Comparison of ENCODE assay signal across 14 cellular contexts in genomic region chr2:170221317-170222288, GRCh38. TPM values are rescaled to one million over a fixed set of nuclear protein-coding genes. Genes with fewer than 3 reads are reported as not detected.
DNase-seq lines count a peak whose midpoint lies in the region; ATAC-seq, FAIRE-seq and TF ChIP-seq lines count a peak whose summit lies in the region.
"Had no signal": no experiment of that assay in that cellular context is flagged by ENCODE, and none has a peak within 500 bp of the region (broad histone marks: within the 10 kb centered on the region; RNA-seq: fewer than 3 reads in every experiment).

No MANE protein-coding gene starts in this region.

- H3K27me3 ChIP-seq in GM12878 (replicated peaks in 1 of 2; ENCODE audit: control insufficient read depth in 2 of 2, insufficient read depth in 2 of 2, low read length in 1 of 2) (no peaks in the 10 kb centered on the region), keratinocyte (ENCODE audit: control insufficient read depth, extremely low read depth, insufficient read depth, low read length) (no peaks in the 10 kb centered on the region), right atrium auricular region (no peaks in the 10 kb centered on the region)
- H3K27me3 ChIP-seq: SJSA1 had no signal

- no peaks in the 10 kb centered on the region for H3K4me1 Mint-ChIP-seq in activated T-cell treated with anti-CD3 and anti-CD28 coated beads, Interleukin-2, amount 50 U/mL, for 24 hours (ENCODE audit: low read depth)

- no peak overlapping the region for H3K4me3 Mint-ChIP-seq in activated T-cell treated with anti-CD3 and anti-CD28 coated beads, Interleukin-2, amount 50 U/mL, for 24 hours
- H3K4me3 Mint-ChIP-seq: nephron had no signal

- no TSS peak for BruUV-seq in GM12878 (replicated peaks; lab: Mats Ljungman, UMichigan)

- H3K9ac ChIP-seq in GM12878 (ENCODE audit: control insufficient read depth, insufficient read depth, low read length) (no peak overlapping the region), keratinocyte (ENCODE audit: control insufficient read depth, extremely low read depth, insufficient read depth, low read length) (no peak overlapping the region)

- H3K27me3 Mint-ChIP-seq in activated T-cell treated with anti-CD3 and anti-CD28 coated beads, Interleukin-2, amount 50 U/mL, for 24 hours = peaks cover 3% of the 10 kb centered on the region

- H3K4me1 ChIP-seq in GM12878 (ENCODE audit: control insufficient read depth, insufficient read depth, low read length) (peaks cover 7% of the 10 kb centered on the region), keratinocyte (ENCODE audit: control insufficient read depth, extremely low read depth, insufficient read depth, low read length) (peaks cover 14% of the 10 kb centered on the region), right atrium auricular region (peaks cover 0 to 5% of the 10 kb centered on the region in 2 donors)
- H3K4me1 ChIP-seq: Caco-2 had no signal

- DNase-seq in AG10803 (ENCODE audit: low read depth) (peak; percentile 56), KBM-7 (peak; percentile 32), GM12878 (ENCODE audit: low read depth, low spot score) (no peak), keratinocyte (ENCODE audit: low read depth, low spot score) (peak; percentile 23), right atrium auricular region (ENCODE audit: low spot score) (no peak), AG08395 (ENCODE audit: low spot score) (no peak)
- DNase-seq in activated T-cell treated with anti-CD3 and anti-CD28 coated beads, Interleukin-2, amount 50 U/mL, for 24 hours = no peak
- DNase-seq: Caco-2, caudate nucleus, NCI-H1417 treated with DMSO at 0.1 percent for 48 hours had no signal

- TF ChIP-seq CTCF in AG10803 (conservative IDR thresholded peaks at IDR 0.05; ENCODE audit: low read length) (no peak), GM12878 (IDR thresholded peaks at IDR 0.05 in 2 of 3, conservative IDR thresholded peaks at IDR 0.05 in 1 of 3; ENCODE audit: control insufficient read depth in 2 of 3, extremely low read depth in 1 of 3, insufficient read depth in 1 of 3, low read depth in 3 of 3, low read length in 3 of 3) (no peak), keratinocyte (optimal IDR thresholded peaks at IDR 0.05 in 1 of 3, IDR thresholded peaks at IDR 0.05 in 1 of 3, conservative IDR thresholded peaks at IDR 0.05 in 1 of 3; ENCODE audit: extremely low read depth in 1 of 3, insufficient read depth in 2 of 3, low read length in 3 of 3) (no peak), right atrium auricular region (IDR thresholded peaks at IDR 0.05) (no peak)

- H3K79me2 ChIP-seq in GM12878 (ENCODE audit: control insufficient read depth, insufficient read depth, low read length) (no peaks in the 10 kb centered on the region), keratinocyte (ENCODE audit: control insufficient read depth, insufficient read depth, low read length) (no peaks in the 10 kb centered on the region)

- FAIRE-seq in GM12878 (lab: Jason Lieb, UNC) (no peak), keratinocyte (lab: Jason Lieb, UNC) (no peak)
- FAIRE-seq: urothelium cell line had no signal

- in situ Hi-C loops in KBM-7 (cut with MboI; ENCODE audit: low pct_unique_long_range_greater_than_20kb, low sequenced_read_pairs) (no loop called here), GM12878 (cut with MboI) (no loop called here)

- H3K27ac ChIP-seq in GM12878 (ENCODE audit: control insufficient read depth, insufficient read depth) (peak overlapping the region; percentile 31; the same call in 1 of the 2 replicates), keratinocyte (ENCODE audit: control insufficient read depth, insufficient read depth, low read length) (peak overlapping the region; percentile 11), right atrium auricular region (no peak overlapping the region)
- H3K27ac ChIP-seq: SJSA1 had no signal

- 47% methylated on average over 6 of the region's 6 CpGs for WGBS in GM12878 (ENCODE audit: insufficient coverage, insufficient replicate concordance, low lambda C conversion rate, missing lambda C conversion rate)

- POLR2A ChIA-PET in GM12878 (lab: Charles Lee) = interaction anchor here (1.0 to 1.3 kb wide), 5 partner anchors 9 to 65 kb away, joined by 3 to 5 read pairs (median 3); partner anchors contain the start of gene MYO3B

- no peak overlapping the region; the same call in 1 of the 2 replicates for H3K4me3 ChIP-seq in AG10803 (ENCODE audit: low read length)
- no peak overlapping the region for H3K4me3 ChIP-seq in GM12878
- H3K4me3 ChIP-seq in keratinocyte (ENCODE audit: control insufficient read depth in 2 of 3, extremely low read depth in 1 of 3, insufficient read depth in 2 of 3, low read depth in 1 of 3, low read length in 3 of 3) = peak overlapping the region in 1 of 3 experiments; percentile 1
- H3K4me3 ChIP-seq in right atrium auricular region = no peak overlapping the region
- H3K4me3 ChIP-seq: SJSA1 had no signal

- no peak for TF ChIP-seq RAD21 in GM12878 (IDR thresholded peaks at IDR 0.05; ENCODE audit: insufficient read depth, low read depth, low read length)

- TF ChIP-seq POLR2A in GM12878 (IDR thresholded peaks at IDR 0.05; ENCODE audit: low read depth, low read length) = no peak

- dilution Hi-C loops in keratinocyte (cut with MboI; ENCODE audit: extremely low pct_ligation_motif_present, low sequenced_read_pairs) = no loop called here

- no peaks in the 10 kb centered on the region for H3K36me3 ChIP-seq in GM12878 (ENCODE audit: control insufficient read depth in 2 of 2, insufficient read depth in 2 of 2, low read length in 1 of 2)
- H3K36me3 ChIP-seq in keratinocyte (ENCODE audit: control insufficient read depth in 2 of 2, extremely low read depth in 1 of 2, insufficient read depth in 2 of 2, low read length in 2 of 2) = peaks cover 0 to 5% of the 10 kb centered on the region in 2 experiments
- H3K36me3 ChIP-seq in right atrium auricular region = no peaks in the 10 kb centered on the region
- H3K36me3 ChIP-seq: SJSA1 had no signal

- SMC1A ChIA-PET in GM12878 (lab: Charles Lee; ENCODE audit: uncharacterized antibody, unreplicated experiment) = interaction anchor here (0.5 to 3.0 kb wide), 12 partner anchors 9 to 460 kb away, joined by 3 to 9 read pairs (median 4); partner anchors contain the start of gene MYO3B

- H2AFZ ChIP-seq in GM12878 (ENCODE audit: control insufficient read depth, low read depth, low read length) (no peak overlapping the region; the same call in 1 of the 2 replicates), keratinocyte (ENCODE audit: control insufficient read depth, low read length) (peak overlapping the region; percentile 81)

- H3K9me3 Mint-ChIP-seq in activated T-cell treated with anti-CD3 and anti-CD28 coated beads, Interleukin-2, amount 50 U/mL, for 24 hours = no peaks in the 10 kb centered on the region
- H3K9me3 Mint-ChIP-seq: nephron had no signal

- CTCF ChIA-PET in GM12878 (lab: Yijun Ruan, JAX) = interaction anchor here (0.7 to 2.2 kb wide), 7 partner anchors 9 to 591 kb away, joined by 3 to 11 read pairs (median 3); no protein-coding TSS in a partner anchor

- H3K36me3 Mint-ChIP-seq in activated T-cell treated with anti-CD3 and anti-CD28 coated beads, Interleukin-2, amount 50 U/mL, for 24 hours (ENCODE audit: low read depth) = no peaks in the 10 kb centered on the region

- no peak for TF ChIP-seq EP300 in GM12878 (IDR thresholded peaks at IDR 0.05; ENCODE audit: borderline replicate concordance in 1 of 2, control insufficient read depth in 1 of 2, low read depth in 2 of 2, low read length in 2 of 2)

- H3K4me2 ChIP-seq in GM12878 (ENCODE audit: control insufficient read depth, insufficient read depth) = no peak overlapping the region
- H3K4me2 ChIP-seq in keratinocyte (ENCODE audit: control insufficient read depth, extremely low read depth, insufficient read depth, low read depth, low read length) = peak overlapping the region; percentile 47

- RAD21 ChIA-PET in GM12878 (lab: Charles Lee; ENCODE audit: unreplicated experiment) = interaction anchor here (0.7 to 1.4 kb wide), 4 partner anchors 9 to 73 kb away, joined by 3 to 5 read pairs (median 4); no protein-coding TSS in a partner anchor

- H3K27ac Mint-ChIP-seq in activated T-cell treated with anti-CD3 and anti-CD28 coated beads, Interleukin-2, amount 50 U/mL, for 24 hours = no peak overlapping the region
- H3K27ac Mint-ChIP-seq: nephron had no signal

- intact Hi-C loops in GM12878 (cut with micrococcal nuclease; ENCODE audit: unreplicated experiment) = loop anchor here (10.0 kb wide), 1 partner anchor 397 kb away; the partner anchor contains the start of genes METTL5 and UBR3

- no peaks in the 10 kb centered on the region for H4K20me1 ChIP-seq in GM12878 (ENCODE audit: control insufficient read depth, insufficient read depth)
- no peaks in the 10 kb centered on the region for H4K20me1 ChIP-seq in keratinocyte (ENCODE audit: control insufficient read depth, extremely low read depth, insufficient read depth, low read length)

- H3K9me3 ChIP-seq in GM12878 (replicated peaks; ENCODE audit: control insufficient read depth, insufficient read depth, low read length) (no peaks in the 10 kb centered on the region), keratinocyte (ENCODE audit: control insufficient read depth, low read depth, low read length) (no peaks in the 10 kb centered on the region), right atrium auricular region (no peaks in the 10 kb centered on the region)
- H3K9me3 ChIP-seq: Caco-2, SJSA1 had no signal

- no peaks in the 10 kb centered on the region for H3K9me1 ChIP-seq in keratinocyte (ENCODE audit: control insufficient read depth, extremely low read depth, insufficient read depth, low read length)

- ATAC-seq in GM12878 = peak; percentile 56
- ATAC-seq in GM21737 (IDR thresholded peaks at IDR 0.05; ENCODE audit: unreplicated experiment) = no peak

RNA-seq across cellular contexts. Expression of gene MYO3B, which starts 43.7 kb away (rescaled TPM):
- total RNA-seq in GM12878 (2013; cell fraction: nucleolus; rRNA removed) = 98.1 and 104 TPM in 2 replicates
- 2.9 and 3.9 TPM in 2 replicates for total RNA-seq in GM12878 (2014; rRNA removed)
- 2.8 and 2.9 TPM in 2 replicates for total RNA-seq in GM12878 (2014; rRNA removed; fragmentation: Illumina TruSeq; extraction: Trizol)
- 2.3 and 2.6 TPM in 2 replicates for total RNA-seq in GM12878 (2021)
- polyA plus RNA-seq in GM12878 (2011; ENCODE audit: low read depth) = 1.3 TPM
- polyA plus RNA-seq in GM12878 (2011; rRNA removed) = 7.1 and 8.3 TPM in 2 replicates
- polyA plus RNA-seq in GM12878 (2011; cell fraction: cytosol; rRNA removed) = 4.8 and 5.4 TPM in 2 replicates
- polyA plus RNA-seq in GM12878 (2011; cell fraction: nucleus; rRNA removed) = 6.1 and 6.6 TPM in 2 replicates
- 1.7 and 2.3 TPM in 2 replicates for polyA plus RNA-seq in GM12878 (2012)
- 2.1 and 2.4 TPM in 2 replicates for polyA plus RNA-seq in GM12878 (2014; fragmentation: Illumina TruSeq; extraction: Trizol)
- polyA plus RNA-seq in GM12878 (2014; fragmentation: Nextera tagmentation; extraction: Ambion mirVana) = 1 to 10 TPM; 1.1 to 1.2 TPM
- 1.3 TPM in 2 replicates for polyA plus RNA-seq in GM12878 (2014; rRNA removed)
- polyA plus RNA-seq in GM12878 (2016; fragmentation: Nextera tagmentation; extraction: Ambion mirVana) = 1 to 10 TPM; 1.6 to 2.2 TPM
- 24.1 and 26.5 TPM in 2 replicates for polyA minus RNA-seq in GM12878 (2011; rRNA and poly(A)+ RNA removed)
- 2.4 and 4.1 TPM in 2 replicates for polyA minus RNA-seq in GM12878 (2011; cell fraction: cytosol; rRNA and poly(A)+ RNA removed)
- 30.9 and 46.5 TPM in 2 replicates for polyA minus RNA-seq in GM12878 (2011; cell fraction: nucleus; rRNA and poly(A)+ RNA removed)
- polyA plus RNA-seq in keratinocyte = 3.1 to 7.6 TPM (median 4.4 TPM) in 3 replicates
- polyA plus RNA-seq in keratinocyte (2011; ENCODE audit: low read depth) = 1.5 TPM
- polyA plus RNA-seq in keratinocyte (2011; cell fraction: cytosol; rRNA removed) = 2.9 and 4.8 TPM in 2 replicates
- polyA plus RNA-seq in keratinocyte (2011; cell fraction: nucleus; rRNA removed) = 7.7 and 8.6 TPM in 2 replicates
- polyA plus RNA-seq in keratinocyte (2012; ENCODE audit: low replicate concordance) = 2.4 and 2.5 TPM in 2 replicates
- polyA minus RNA-seq in keratinocyte = 2.1 to 17.5 TPM (median 16.9 TPM) in 3 replicates
- polyA minus RNA-seq in keratinocyte (2011; cell fraction: cytosol; rRNA and poly(A)+ RNA removed) = 4.4 TPM
- polyA minus RNA-seq in keratinocyte (2011; cell fraction: nucleus; rRNA and poly(A)+ RNA removed) = 15.6 and 36.9 TPM in 2 replicates
- not detected for total RNA-seq in right atrium auricular region
- total RNA-seq: SJSA1 had no signal

Comparison
In these comparisons a context has a peak if more than half of its experiments do, and no peak if none do; other contexts are left out.
1. DNase-seq: peak in AG10803 (single experiment), KBM-7 (single experiment) and keratinocyte (single experiment); none in GM12878 (single experiment), right atrium auricular region (single experiment), activated T-cell treated with anti-CD3 and anti-CD28 coated beads, Interleukin-2, amount 50 U/mL, for 24 hours (single experiment) and AG08395 (single experiment).
2. H3K27ac ChIP-seq: peak in GM12878 (single experiment) and keratinocyte (single experiment); none in right atrium auricular region (0 of 2).